ENCODE assay signal across 8 cellular contexts in genomic region chrX:153766098-153766817, GRCh38.
DNase-seq lines count a peak whose midpoint lies in the region; ATAC-seq lines count a peak whose summit lies in the region.

No MANE protein-coding gene starts in this region.

- H3K27ac ChIP-seq in skin epidermis: peak overlapping the region in 11 of 21 experiments; percentile 10 to 69 (median 41)

- ATAC-seq in GM21528 (IDR thresholded peaks at IDR 0.05; ENCODE audit: low FRiP score, unreplicated experiment) (no peak), HG03460 (IDR thresholded peaks at IDR 0.05; ENCODE audit: unreplicated experiment) (no peak)

- DNase-seq in GM04504 (ENCODE audit: low read depth): peak; percentile 35
- peak; percentile 38 for DNase-seq in NCI-H1436 (lab: John Stamatoyannopoulos, UW)
- DNase-seq in activated T-cell treated with anti-CD3 and anti-CD28 coated beads for 48 hours (ENCODE audit: low read depth): peak; percentile 12
- DNase-seq in glomerular visceral epithelial cell (ENCODE audit: extremely low spot score): peak; percentile 64
- DNase-seq in NK-92 treated with Interleukin-12 subunit alpha and Interleukin-12 subunit beta, amount 100 ng/mL, for 24 hours (lab: John Stamatoyannopoulos, UW): no peak

- H3K4me3 ChIP-seq in skin epidermis: peak overlapping the region in 1 of 7 experiments; percentile 16
